In the genomic region with DNA sequence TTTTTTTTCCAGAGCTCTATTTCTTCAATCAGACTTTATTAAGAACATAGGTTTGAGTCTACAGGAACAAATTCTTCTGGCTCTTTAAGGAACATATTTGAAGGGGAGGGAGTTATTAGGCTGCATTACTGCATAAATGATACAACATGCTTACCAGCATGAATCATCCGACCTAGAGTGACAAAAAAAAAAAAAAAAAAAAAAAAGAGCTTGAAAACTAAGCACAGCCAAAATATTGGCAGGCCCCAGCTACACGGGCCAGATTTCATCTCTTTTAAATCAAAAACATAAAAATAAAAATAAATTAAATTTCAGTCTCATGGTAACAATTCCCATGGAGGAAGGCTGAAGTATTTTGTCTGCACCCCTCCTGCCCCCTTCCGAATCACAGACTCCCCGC, we compare ENCODE assay signal across 10 cellular contexts. TPM values are rescaled to one million over a fixed set of nuclear protein-coding genes. Genes with fewer than 3 reads are reported as not detected.
DNase-seq lines count a peak whose midpoint lies in the region; ATAC-seq and TF ChIP-seq lines count a peak whose summit lies in the region.
"Had no signal": no experiment of that assay in that cellular context is flagged by ENCODE, and none has a peak within 500 bp of the region (broad histone marks: within the 10 kb centered on the region; RNA-seq: fewer than 3 reads in every experiment).

No MANE protein-coding gene starts in this region.

- ATAC-seq in HG03457 (IDR thresholded peaks at IDR 0.05; ENCODE audit: unreplicated experiment), result no peak
- no peak for ATAC-seq in GM18907 (IDR thresholded peaks at IDR 0.05; ENCODE audit: unreplicated experiment)

- TF ChIP-seq EP300 in neural cell (conservative IDR thresholded peaks at IDR 0.05; ENCODE audit: poor library complexity, severe bottlenecking), result no peak

- no peaks in the 10 kb centered on the region for H3K4me1 ChIP-seq in NT2/D1 (ENCODE audit: insufficient read depth, insufficient read length)

- no peaks in the 10 kb centered on the region for H3K36me3 ChIP-seq in NT2/D1 (ENCODE audit: insufficient read depth, insufficient read length, low read length)
- no peaks in the 10 kb centered on the region for H3K36me3 ChIP-seq in neural cell (ENCODE audit: insufficient read depth, low read length)

- peaks cover 48% of the 10 kb centered on the region for H3K27me3 ChIP-seq in NT2/D1 (ENCODE audit: insufficient read depth, insufficient read length)
- H3K27me3 ChIP-seq in neural cell (ENCODE audit: insufficient read depth, low read depth, low read length), result peaks cover 48% of the 10 kb centered on the region

- DNase-seq in AG08396 (ENCODE audit: low spot score), result peak; percentile 55
- DNase-seq in NT2/D1 (ENCODE audit: low read depth, low spot score), result no peak
- peak; percentile 9 for DNase-seq in epithelial cell of esophagus (ENCODE audit: low read depth)
- DNase-seq in NCI-H187 treated with DMSO at 0.1 percent for 48 hours (lab: John Stamatoyannopoulos, UW), result no peak
- no peak for DNase-seq in activated CD4-positive, alpha-beta T cell treated with anti-CD3 and anti-CD28 coated beads for 4 hours
- DNase-seq: CD4-positive, CD25-positive, alpha-beta regulatory T cell; dermis blood vessel endothelial cell had no signal

- H3K9me2 ChIP-seq in neural cell (ENCODE audit: insufficient read depth, low read length), result no peaks in the 10 kb centered on the region

- no peak overlapping the region for H3K27ac ChIP-seq in neural cell (ENCODE audit: low read length)

- TF ChIP-seq RAD21 in neural cell (conservative IDR thresholded peaks at IDR 0.05), result no peak

- no peaks in the 10 kb centered on the region for H4K20me1 ChIP-seq in neural cell (ENCODE audit: insufficient read depth)

- H3K4me3 ChIP-seq in NT2/D1 (ENCODE audit: insufficient read length, low read depth), result peak overlapping the region; percentile 54
- H3K4me3 ChIP-seq in epithelial cell of esophagus (ENCODE audit: low read length), result no peak overlapping the region
- H3K4me3 ChIP-seq in neural cell (ENCODE audit: low read length), result peak overlapping the region; percentile 83

- H3K79me2 ChIP-seq in neural cell (replicated peaks; ENCODE audit: insufficient read depth, low read length), result no peaks in the 10 kb centered on the region

- H3K9me3 ChIP-seq in NT2/D1 (ENCODE audit: insufficient read depth, low read length) (no peaks in the 10 kb centered on the region), neural cell (ENCODE audit: low read length) (no peaks in the 10 kb centered on the region)

- no peaks in the 10 kb centered on the region for H3F3A ChIP-seq in neural cell (ENCODE audit: insufficient read depth, low read length, poor library complexity, severe bottlenecking)

- peak overlapping the region; percentile 55 for H3K4me2 ChIP-seq in neural cell (ENCODE audit: low read length)

- peak overlapping the region; percentile 51 for H2AFZ ChIP-seq in neural cell (ENCODE audit: low read depth, low read length)

- no peak for TF ChIP-seq CTCF in epithelial cell of esophagus (IDR thresholded peaks at IDR 0.05; ENCODE audit: insufficient read depth, low read depth, low read length, missing control alignments)
- no peak for TF ChIP-seq CTCF in neural cell (IDR thresholded peaks at IDR 0.05; ENCODE audit: poor library complexity, severe bottlenecking)

- no peak overlapping the region for H3K9ac ChIP-seq in NT2/D1 (ENCODE audit: insufficient read length, low read depth)
- peak overlapping the region; percentile 69 for H3K9ac ChIP-seq in neural cell (ENCODE audit: low read length)

TF ChIP-seq in neural cell, 6 proteins besides CTCF, POLR2A, EP300 and RAD21:
- TF ChIP-seq TAF1 (IDR thresholded peaks at IDR 0.05; ENCODE audit: low read depth) (no peak), MXI1 (conservative IDR thresholded peaks at IDR 0.05; ENCODE audit: poor library complexity, severe bottlenecking) (no peak), SMC3 (conservative IDR thresholded peaks at IDR 0.05; ENCODE audit: poor library complexity) (no peak), EZH2 (IDR thresholded peaks at IDR 0.05; ENCODE audit: borderline replicate concordance, insufficient read depth, low read length, poor library complexity, severe bottlenecking) (no peak), POLR2AphosphoS5 (IDR thresholded peaks at IDR 0.05) (no peak)
- TF ChIP-seq, protein P1, sequence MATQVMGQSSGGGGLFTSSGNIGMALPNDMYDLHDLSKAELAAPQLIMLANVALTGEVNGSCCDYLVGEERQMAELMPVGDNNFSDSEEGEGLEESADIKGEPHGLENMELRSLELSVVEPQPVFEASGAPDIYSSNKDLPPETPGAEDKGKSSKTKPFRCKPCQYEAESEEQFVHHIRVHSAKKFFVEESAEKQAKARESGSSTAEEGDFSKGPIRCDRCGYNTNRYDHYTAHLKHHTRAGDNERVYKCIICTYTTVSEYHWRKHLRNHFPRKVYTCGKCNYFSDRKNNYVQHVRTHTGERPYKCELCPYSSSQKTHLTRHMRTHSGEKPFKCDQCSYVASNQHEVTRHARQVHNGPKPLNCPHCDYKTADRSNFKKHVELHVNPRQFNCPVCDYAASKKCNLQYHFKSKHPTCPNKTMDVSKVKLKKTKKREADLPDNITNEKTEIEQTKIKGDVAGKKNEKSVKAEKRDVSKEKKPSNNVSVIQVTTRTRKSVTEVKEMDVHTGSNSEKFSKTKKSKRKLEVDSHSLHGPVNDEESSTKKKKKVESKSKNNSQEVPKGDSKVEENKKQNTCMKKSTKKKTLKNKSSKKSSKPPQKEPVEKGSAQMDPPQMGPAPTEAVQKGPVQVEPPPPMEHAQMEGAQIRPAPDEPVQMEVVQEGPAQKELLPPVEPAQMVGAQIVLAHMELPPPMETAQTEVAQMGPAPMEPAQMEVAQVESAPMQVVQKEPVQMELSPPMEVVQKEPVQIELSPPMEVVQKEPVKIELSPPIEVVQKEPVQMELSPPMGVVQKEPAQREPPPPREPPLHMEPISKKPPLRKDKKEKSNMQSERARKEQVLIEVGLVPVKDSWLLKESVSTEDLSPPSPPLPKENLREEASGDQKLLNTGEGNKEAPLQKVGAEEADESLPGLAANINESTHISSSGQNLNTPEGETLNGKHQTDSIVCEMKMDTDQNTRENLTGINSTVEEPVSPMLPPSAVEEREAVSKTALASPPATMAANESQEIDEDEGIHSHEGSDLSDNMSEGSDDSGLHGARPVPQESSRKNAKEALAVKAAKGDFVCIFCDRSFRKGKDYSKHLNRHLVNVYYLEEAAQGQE (IDR thresholded peaks at IDR 0.05; ENCODE audit: borderline replicate concordance), result no peak

RNA-seq across cellular contexts. Expression of gene MSX2, which starts 26.3 kb away (rescaled TPM):
- not detected in 2 replicates for polyA plus RNA-seq in neural cell
- polyA minus RNA-seq in neural cell, result not detected in 2 replicates
- polyA plus RNA-seq: CD4-positive, CD25-positive, alpha-beta regulatory T cell had no signal

Comparison
In these comparisons a context has a peak if more than half of its experiments do, and no peak if none do; other contexts are left out.
1. DNase-seq: peak in AG08396 (single experiment) and epithelial cell of esophagus (single experiment); none in NT2/D1 (single experiment), NCI-H187 treated with DMSO at 0.1 percent for 48 hours (single experiment) and activated CD4-positive, alpha-beta T cell treated with anti-CD3 and anti-CD28 coated beads for 4 hours (0 of 2).